ENCODE assay signal across 1 cellular context in genomic region chr19:15379083-15379995, GRCh38.
A peak's percentile ranks its signal among the peaks of the same experiment; 100 is the strongest.
TF ChIP-seq lines count a peak whose summit lies in the region.

Gene AKAP8, minus strand, starts transcription at chr19:15379787. Its CDS starts 56 bp downstream, at chr19:15379731.

TF ChIP-seq in HepG2, 621 proteins besides CTCF, POLR2A, EP300 and RAD21 (continued from another document and continues in another):
- TF ChIP-seq ETS1 (CRISPR knock-in tag; IDR thresholded peaks at IDR 0.05) (no peak), ZNF180 (CRISPR knock-in tag; IDR thresholded peaks at IDR 0.05; ENCODE audit: borderline replicate concordance, low read depth) (no peak), ZBTB3 (CRISPR knock-in tag; IDR thresholded peaks at IDR 0.05; ENCODE audit: borderline replicate concordance, low read depth) (no peak), DRAP1 (CRISPR knock-in tag; IDR thresholded peaks at IDR 0.05) (peak; percentile 92), SIX1 (CRISPR knock-in tag; IDR thresholded peaks at IDR 0.05; ENCODE audit: borderline replicate concordance) (no peak), ZNF775 (CRISPR knock-in tag; IDR thresholded peaks at IDR 0.05; ENCODE audit: borderline replicate concordance) (no peak), ZNF292 (CRISPR knock-in tag; IDR thresholded peaks at IDR 0.05; ENCODE audit: borderline replicate concordance, low read depth) (no peak), YY1 (IDR thresholded peaks at IDR 0.05; ENCODE audit: insufficient read depth, insufficient replicate concordance, low read depth, low read length) (peak; percentile 95), ZNF790 (CRISPR knock-in tag; IDR thresholded peaks at IDR 0.05; ENCODE audit: borderline replicate concordance) (no peak; the same call in 1 of the 2 replicates), PPARG (CRISPR knock-in tag; conservative IDR thresholded peaks at IDR 0.05) (no peak), ZFP90 (CRISPR knock-in tag; IDR thresholded peaks at IDR 0.05; ENCODE audit: borderline replicate concordance) (no peak), SPEN (CRISPR knock-in tag; IDR thresholded peaks at IDR 0.05; ENCODE audit: low read depth) (no peak; the same call in 1 of the 2 replicates), ZNF276 (CRISPR knock-in tag; IDR thresholded peaks at IDR 0.05; ENCODE audit: low read depth) (no peak), ZBTB43 (CRISPR knock-in tag; conservative IDR thresholded peaks at IDR 0.05) (no peak; the same call in 1 of the 2 replicates), NFATC3 (CRISPR knock-in tag; IDR thresholded peaks at IDR 0.05) (no peak), FOXO4 (CRISPR knock-in tag; conservative IDR thresholded peaks at IDR 0.05) (no peak), SYNCRIP (IDR thresholded peaks at IDR 0.05; ENCODE audit: insufficient read depth, low read depth, low read length) (no peak), ZMYM2 (CRISPR knock-in tag; IDR thresholded peaks at IDR 0.05) (no peak), GLMP (CRISPR knock-in tag; IDR thresholded peaks at IDR 0.05; ENCODE audit: borderline replicate concordance) (no peak), NFIC (IDR thresholded peaks at IDR 0.05; ENCODE audit: low read length) (no peak), LBX2 (CRISPR knock-in tag; IDR thresholded peaks at IDR 0.05; ENCODE audit: borderline replicate concordance) (no peak), ZNF501 (CRISPR knock-in tag; IDR thresholded peaks at IDR 0.05) (no peak), ZNF546 (CRISPR knock-in tag; conservative IDR thresholded peaks at IDR 0.05) (no peak; the same call in 1 of the 2 replicates), CBFB (CRISPR knock-in tag; IDR thresholded peaks at IDR 0.05) (no peak; the same call in 1 of the 2 replicates), HDAC2 (CRISPR knock-in tag; IDR thresholded peaks at IDR 0.05) (no peak), BHLHE40 (IDR thresholded peaks at IDR 0.05; ENCODE audit: low read length) (no peak), ZMAT5 (CRISPR knock-in tag; IDR thresholded peaks at IDR 0.05; ENCODE audit: borderline replicate concordance, low read depth) (no peak), TEF (CRISPR knock-in tag; IDR thresholded peaks at IDR 0.05) (no peak), ZNF24 (IDR thresholded peaks at IDR 0.05) (no peak), FOXK2 (IDR thresholded peaks at IDR 0.05) (no peak), ZFP36L2 (CRISPR knock-in tag; IDR thresholded peaks at IDR 0.05) (no peak), ZBTB46 (CRISPR knock-in tag; IDR thresholded peaks at IDR 0.05; ENCODE audit: borderline replicate concordance) (no peak), RXRA (CRISPR knock-in tag; IDR thresholded peaks at IDR 0.05) (no peak), ZBTB1 (CRISPR knock-in tag; IDR thresholded peaks at IDR 0.05; ENCODE audit: borderline replicate concordance) (no peak), ZNF503 (CRISPR knock-in tag; IDR thresholded peaks at IDR 0.05) (no peak), TOE1 (CRISPR knock-in tag; IDR thresholded peaks at IDR 0.05) (no peak), PHB2 (IDR thresholded peaks at IDR 0.05; ENCODE audit: partially characterized antibody) (no peak), NFKBIZ (CRISPR knock-in tag; IDR thresholded peaks at IDR 0.05) (no peak), MATR3 (CRISPR knock-in tag; IDR thresholded peaks at IDR 0.05) (no peak), ZNF839 (CRISPR knock-in tag; IDR thresholded peaks at IDR 0.05; ENCODE audit: borderline replicate concordance) (no peak), NONO (IDR thresholded peaks at IDR 0.05) (no peak), NONO (CRISPR knock-in tag; conservative IDR thresholded peaks at IDR 0.05) (peak; percentile 97), ZGPAT (CRISPR knock-in tag; IDR thresholded peaks at IDR 0.05) (peak; percentile 65), ARHGAP35 (CRISPR knock-in tag; IDR thresholded peaks at IDR 0.05; ENCODE audit: borderline replicate concordance) (0 out of 2 replicates have a peak, but pooled peaks have one; percentile 12), ZBTB7A (CRISPR knock-in tag; IDR thresholded peaks at IDR 0.05) (peak; percentile 28; the same call in 1 of the 2 replicates), ZNF670 (CRISPR knock-in tag; IDR thresholded peaks at IDR 0.05; ENCODE audit: borderline replicate concordance) (no peak), ASH2L (IDR thresholded peaks at IDR 0.05; ENCODE audit: insufficient read length, low read depth, low read length) (no peak), TBX3 (IDR thresholded peaks at IDR 0.05; ENCODE audit: borderline replicate concordance) (no peak), ARID3A (IDR thresholded peaks at IDR 0.05; ENCODE audit: low read depth, low read length) (no peak), KDM2A (CRISPR knock-in tag; IDR thresholded peaks at IDR 0.05; ENCODE audit: borderline replicate concordance, low read depth) (peak; percentile 100), CAMTA2 (CRISPR knock-in tag; IDR thresholded peaks at IDR 0.05; ENCODE audit: borderline replicate concordance) (peak; percentile 29; the same call in 1 of the 2 replicates), GABPB1 (CRISPR knock-in tag; IDR thresholded peaks at IDR 0.05) (peak; percentile 86), CENPBD1 (CRISPR knock-in tag; IDR thresholded peaks at IDR 0.05; ENCODE audit: borderline replicate concordance, low read depth) (no peak; the same call in 1 of the 2 replicates)
